15 cellular contexts compared by ENCODE assay signal in genomic region chr5:35919191-35919590, GRCh38. TPM values are rescaled to one million over a fixed set of nuclear protein-coding genes. Genes with fewer than 3 reads are reported as not detected.
DNase-seq lines count a peak whose midpoint lies in the region; ATAC-seq and TF ChIP-seq lines count a peak whose summit lies in the region.
"Had no signal": no experiment of that assay in that cellular context is flagged by ENCODE, and none has a peak within 500 bp of the region (broad histone marks: within the 10 kb centered on the region; RNA-seq: fewer than 3 reads in every experiment).

No MANE protein-coding gene starts in this region.

- ATAC-seq in RWPE2 (ENCODE audit: low read depth): peak; percentile 80
- ATAC-seq in GM21723 (IDR thresholded peaks at IDR 0.05; ENCODE audit: unreplicated experiment): no peak
- no peak for ATAC-seq in CD4-positive, alpha-beta T cell (ENCODE audit: poor library complexity)
- ATAC-seq in HG02610 (IDR thresholded peaks at IDR 0.05; ENCODE audit: unreplicated experiment): no peak

- no peak overlapping the region for H3K27ac ChIP-seq in breast epithelium
- peak overlapping the region; percentile 82 for H3K27ac ChIP-seq in RWPE2 (ENCODE audit: poor library complexity, severe bottlenecking)
- H3K27ac ChIP-seq in fibroblast of lung (ENCODE audit: insufficient read depth, low read length): peak overlapping the region; percentile 39
- H3K27ac ChIP-seq in testis: no peak overlapping the region
- H3K27ac ChIP-seq in CD4-positive, alpha-beta T cell (ENCODE audit: low read depth, low read length): no peak overlapping the region
- H3K27ac ChIP-seq: adrenal gland, transverse colon had no signal

- DNase-seq in MCF 10A (ENCODE audit: unreplicated experiment) (peak; percentile 84), breast epithelium (ENCODE audit: low spot score in 2 of 2) (no peak), RWPE2 (ENCODE audit: low spot score) (peak; percentile 96), fibroblast of lung (ENCODE audit: low read depth in 2 of 2) (peak; percentile 62 to 94), testis (peak; percentile 31)
- DNase-seq in CD4-positive, alpha-beta T cell: no peak
- DNase-seq: CD8-positive, alpha-beta memory T cell; kidney; NCI-H2171; nucleus accumbens; RPMI8226; transverse colon had no signal

- no TSS peak for BruUV-seq in MCF 10A (replicated peaks; lab: Mats Ljungman, UMichigan)

- no peak overlapping the region for H3K4me3 ChIP-seq in breast epithelium
- no peak overlapping the region for H3K4me3 ChIP-seq in RWPE2 (ENCODE audit: severe bottlenecking)
- H3K4me3 ChIP-seq in fibroblast of lung (replicated peaks in 1 of 4; ENCODE audit: control extremely low read depth in 1 of 4, insufficient read depth in 1 of 4, low read depth in 3 of 4, low read length in 4 of 4): no peak overlapping the region
- no peak overlapping the region for H3K4me3 ChIP-seq in testis
- H3K4me3 ChIP-seq: adrenal gland, transverse colon had no signal

- WGBS in testis, 2 donors: 52 to 62% methylated on average over 4 of the region's 4 CpGs

- H3K36me3 Mint-ChIP-seq in MCF 10A (ENCODE audit: insufficient read depth, unreplicated experiment): peaks cover 5% of the 10 kb centered on the region
- no peaks in the 10 kb centered on the region for H3K36me3 Mint-ChIP-seq in CD4-positive, alpha-beta T cell (ENCODE audit: low read depth)

- no peaks in the 10 kb centered on the region for H3K79me2 ChIP-seq in fibroblast of lung (ENCODE audit: control insufficient read depth, insufficient read depth, low read length)

- POLR2A ChIA-PET in MCF 10A (lab: Yijun Ruan, JAX): no interaction called here
- POLR2A ChIA-PET in CD4-positive, alpha-beta T cell (lab: Charles Lee): no interaction called here

- H3K4me2 ChIP-seq in fibroblast of lung (ENCODE audit: extremely low read depth, insufficient read depth, low read length): no peak overlapping the region

- H3K4me1 ChIP-seq in breast epithelium (no peaks in the 10 kb centered on the region), RWPE2 (ENCODE audit: insufficient read depth, poor library complexity, severe bottlenecking) (peaks cover 18% of the 10 kb centered on the region), fibroblast of lung (ENCODE audit: control insufficient read depth, extremely low read depth, insufficient read depth, low read length) (peaks cover 7% of the 10 kb centered on the region), testis (no peaks in the 10 kb centered on the region)
- H3K4me1 ChIP-seq: adrenal gland, transverse colon had no signal

- H3K27me3 ChIP-seq in breast epithelium: peaks cover 0 to 18% of the 10 kb centered on the region in 2 donors
- no peaks in the 10 kb centered on the region for H3K27me3 ChIP-seq in RWPE2 (ENCODE audit: insufficient read depth, poor library complexity, severe bottlenecking)
- H3K27me3 ChIP-seq in fibroblast of lung (ENCODE audit: control insufficient read depth, insufficient read depth, low read length): no peaks in the 10 kb centered on the region
- H3K27me3 ChIP-seq in testis: no peaks in the 10 kb centered on the region
- H3K27me3 ChIP-seq in CD4-positive, alpha-beta T cell (ENCODE audit: control insufficient read depth, insufficient read depth, low read length): no peaks in the 10 kb centered on the region
- H3K27me3 ChIP-seq: adrenal gland had no signal

- no peaks in the 10 kb centered on the region for H4K20me1 ChIP-seq in fibroblast of lung (ENCODE audit: control insufficient read depth, extremely low read depth, insufficient read depth, low read length)

- peaks cover 0 to 5% of the 10 kb centered on the region in 2 donors for H3K9me3 ChIP-seq in breast epithelium
- H3K9me3 ChIP-seq in RWPE2 (ENCODE audit: severe bottlenecking): no peaks in the 10 kb centered on the region
- no peaks in the 10 kb centered on the region for H3K9me3 ChIP-seq in fibroblast of lung (ENCODE audit: control insufficient read depth, insufficient read depth, low read depth, low read length)
- no peaks in the 10 kb centered on the region for H3K9me3 ChIP-seq in testis
- H3K9me3 ChIP-seq in CD4-positive, alpha-beta T cell (ENCODE audit: control insufficient read depth, low read length): no peaks in the 10 kb centered on the region
- H3K9me3 ChIP-seq: adrenal gland, transverse colon had no signal

- no peaks in the 10 kb centered on the region for H3K36me3 ChIP-seq in breast epithelium
- no peaks in the 10 kb centered on the region for H3K36me3 ChIP-seq in RWPE2 (ENCODE audit: low read depth)
- H3K36me3 ChIP-seq in fibroblast of lung (ENCODE audit: control insufficient read depth, insufficient read depth, low read length): no peaks in the 10 kb centered on the region
- H3K36me3 ChIP-seq in testis (ENCODE audit: low read depth, missing control alignments): no peaks in the 10 kb centered on the region
- H3K36me3 ChIP-seq: adrenal gland, transverse colon had no signal

- CTCF ChIA-PET in MCF 10A (lab: Yijun Ruan, JAX): interaction anchor here (0.6 to 1.4 kb wide), 4 partner anchors 10 to 915 kb away, joined by 3 to 4 read pairs (median 3); no protein-coding TSS in a partner anchor
- CTCF ChIA-PET in CD4-positive, alpha-beta T cell (lab: Charles Lee): no interaction called here

- intact Hi-C loops in MCF 10A (cut with micrococcal nuclease): no loop called here
- intact Hi-C loops in breast epithelium (cut with DNase I; ENCODE audit: low total_unique reads): no loop called here
- intact Hi-C loops in testis (cut with DNase I; ENCODE audit: low total_unique reads): no loop called here
- intact Hi-C loops in CD4-positive, alpha-beta T cell (cut with DNase I, micrococcal nuclease): no loop called here

- H2AFZ ChIP-seq in fibroblast of lung (ENCODE audit: low read length): no peak overlapping the region

- peaks cover 8% of the 10 kb centered on the region for H3K9me3 Mint-ChIP-seq in MCF 10A (ENCODE audit: unreplicated experiment)
- peaks cover 7% of the 10 kb centered on the region for H3K9me3 Mint-ChIP-seq in CD4-positive, alpha-beta T cell

- no peak overlapping the region for H3K4me3 Mint-ChIP-seq in MCF 10A (ENCODE audit: unreplicated experiment)
- no peak overlapping the region for H3K4me3 Mint-ChIP-seq in CD4-positive, alpha-beta T cell
- H3K4me3 Mint-ChIP-seq: CD8-positive, alpha-beta memory T cell had no signal

- TF ChIP-seq POLR2A in breast epithelium (IDR thresholded peaks at IDR 0.05): no peak
- no peak for TF ChIP-seq POLR2A in testis (IDR thresholded peaks at IDR 0.05)

- H3K4me1 Mint-ChIP-seq in MCF 10A (ENCODE audit: insufficient read depth, unreplicated experiment): peaks cover 30% of the 10 kb centered on the region
- peaks cover 23% of the 10 kb centered on the region for H3K4me1 Mint-ChIP-seq in CD4-positive, alpha-beta T cell (ENCODE audit: low read depth)

- no peak overlapping the region for H3K9ac ChIP-seq in fibroblast of lung (ENCODE audit: insufficient read depth, low read length)

- TF ChIP-seq CTCF in MCF 10A (IDR thresholded peaks at IDR 0.05; ENCODE audit: unreplicated experiment): no peak
- TF ChIP-seq CTCF in breast epithelium (IDR thresholded peaks at IDR 0.05): no peak
- no peak for TF ChIP-seq CTCF in RWPE2 (IDR thresholded peaks at IDR 0.05; ENCODE audit: poor library complexity, severe bottlenecking)
- no peak for TF ChIP-seq CTCF in fibroblast of lung (conservative IDR thresholded peaks at IDR 0.05 in 1 of 2, IDR thresholded peaks at IDR 0.05 in 1 of 2; ENCODE audit: low read depth in 1 of 2, low read length in 2 of 2)
- TF ChIP-seq CTCF in testis (IDR thresholded peaks at IDR 0.05): no peak
- no peak for TF ChIP-seq CTCF in CD4-positive, alpha-beta T cell (IDR thresholded peaks at IDR 0.05)

- no peaks in the 10 kb centered on the region for H3K27me3 Mint-ChIP-seq in MCF 10A (ENCODE audit: insufficient read depth, unreplicated experiment)
- no peaks in the 10 kb centered on the region for H3K27me3 Mint-ChIP-seq in CD4-positive, alpha-beta T cell

- peak overlapping the region; percentile 36 for H3K27ac Mint-ChIP-seq in MCF 10A (ENCODE audit: low read depth, unreplicated experiment)
- H3K27ac Mint-ChIP-seq in CD4-positive, alpha-beta T cell: no peak overlapping the region
- H3K27ac Mint-ChIP-seq: CD8-positive, alpha-beta memory T cell had no signal

RNA-seq across cellular contexts. Expression of gene CAPSL, which starts 19.2 kb away (rescaled TPM):
- total RNA-seq in MCF 10A (2022) (not detected in 2 replicates), breast epithelium (not detected), fibroblast of lung (0.33 TPM in 1 of 2 replicates, not detected in the other), testis (1 to 10 TPM; 3.5 to 4.5 TPM)
- polyA plus RNA-seq in fibroblast of lung (0.73 and 0.96 TPM in 2 replicates), testis (ENCODE audit: insufficient read depth, low read depth, low replicate concordance) (28.5 TPM)
- 0.42 and 0.44 TPM in 2 replicates for polyA plus RNA-seq in fibroblast of lung (2012)
- not detected in 2 replicates for polyA minus RNA-seq in fibroblast of lung (ENCODE audit: low replicate concordance)
- total RNA-seq in CD4-positive, alpha-beta T cell: not detected
- total RNA-seq: adrenal gland, transverse colon had no signal
- polyA plus RNA-seq: CD8-positive, alpha-beta memory T cell had no signal

Comparison
In these comparisons a context has a peak if more than half of its experiments do, and no peak if none do; other contexts are left out.
1. DNase-seq: peak in MCF 10A (single experiment), RWPE2 (single experiment), fibroblast of lung (2 of 2) and testis (single experiment); none in breast epithelium (0 of 2) and CD4-positive, alpha-beta T cell (0 of 10).
2. H3K27ac ChIP-seq: peak in RWPE2 (single experiment) and fibroblast of lung (single experiment); none in breast epithelium (0 of 2), testis (0 of 2) and CD4-positive, alpha-beta T cell (single experiment).